Comparison of ENCODE assay signal across 10 cellular contexts in the genomic region with DNA sequence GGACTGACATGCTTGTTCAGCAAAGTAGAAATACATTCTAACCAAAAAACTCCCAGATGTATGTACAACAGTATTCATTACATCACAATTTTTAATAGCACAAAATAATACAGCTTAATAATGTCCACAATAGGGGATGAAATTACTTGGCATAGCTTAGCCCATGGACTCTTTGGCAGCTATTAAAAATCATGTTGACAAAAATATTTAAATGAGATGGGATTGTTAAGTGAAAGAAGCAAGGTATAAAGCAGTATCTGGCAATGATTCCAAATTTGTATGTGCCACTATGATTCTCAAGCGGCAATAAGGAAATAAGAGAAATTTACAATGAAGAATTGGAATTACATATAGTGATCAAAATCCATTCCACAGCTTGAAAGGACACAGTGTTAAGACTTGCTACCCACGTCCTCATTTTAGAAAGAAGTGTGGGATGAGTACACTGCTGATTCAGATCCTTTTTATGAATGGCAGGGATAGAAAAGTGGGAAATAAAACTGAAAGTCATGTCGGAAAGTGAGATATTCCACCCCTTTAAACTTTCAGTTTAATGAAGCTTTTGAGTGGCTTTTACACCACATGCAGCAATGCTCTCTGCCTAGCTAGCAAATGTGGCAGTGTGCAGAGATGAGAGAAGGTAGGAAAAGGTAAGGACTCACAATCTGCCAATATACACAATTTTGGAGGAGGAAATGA. TPM values are rescaled to one million over a fixed set of nuclear protein-coding genes. Genes with fewer than 3 reads are reported as not detected.
A peak's percentile ranks its signal among the peaks of the same experiment; 100 is the strongest.
DNase-seq lines count a peak whose midpoint lies in the region; ATAC-seq and TF ChIP-seq lines count a peak whose summit lies in the region.
"Had no signal": no experiment of that assay in that cellular context is flagged by ENCODE, and none has a peak within 500 bp of the region (broad histone marks: within the 10 kb centered on the region; RNA-seq: fewer than 3 reads in every experiment).

No MANE protein-coding gene starts in this region.

- H3K9me3 Mint-ChIP-seq in CD4-positive, alpha-beta T cell, result no peaks in the 10 kb centered on the region
- no peaks in the 10 kb centered on the region for H3K9me3 Mint-ChIP-seq in activated CD4-positive, alpha-beta T cell treated with anti-CD3 and anti-CD28 coated beads, Interleukin-2, amount 10 ng/mL, durations not matched to agents 7 days and 5 days

- H3K36me3 Mint-ChIP-seq in CD4-positive, alpha-beta T cell (ENCODE audit: low read depth), result no peaks in the 10 kb centered on the region
- H3K36me3 Mint-ChIP-seq in activated CD4-positive, alpha-beta T cell treated with anti-CD3 and anti-CD28 coated beads, Interleukin-2, amount 10 ng/mL, durations not matched to agents 7 days and 5 days (ENCODE audit: low read depth), result no peaks in the 10 kb centered on the region

- no peak for TF ChIP-seq POLR2A in gastroesophageal sphincter (IDR thresholded peaks at IDR 0.05)

- peaks cover 50% of the 10 kb centered on the region for H3K27me3 Mint-ChIP-seq in CD4-positive, alpha-beta T cell
- peaks cover 58% of the 10 kb centered on the region for H3K27me3 Mint-ChIP-seq in activated CD4-positive, alpha-beta T cell treated with anti-CD3 and anti-CD28 coated beads, Interleukin-2, amount 10 ng/mL, durations not matched to agents 7 days and 5 days

- CTCF ChIA-PET in CD4-positive, alpha-beta T cell (lab: Charles Lee), result no interaction called here
- CTCF ChIA-PET in activated CD4-positive, alpha-beta T cell treated with anti-CD3 and anti-CD28 coated beads, Interleukin-2, amount 10 ng/mL, durations not matched to agents 7 days and 5 days (lab: Charles Lee), result interaction anchor here (0.8 to 1.0 kb wide), 2 partner anchors 31 to 71 kb away, joined by 3 to 4 read pairs; no protein-coding TSS in a partner anchor

- H3K27me3 ChIP-seq in CD4-positive, alpha-beta T cell (ENCODE audit: control insufficient read depth, insufficient read depth, low read length), result peaks cover 46% of the 10 kb centered on the region
- H3K27me3 ChIP-seq in gastroesophageal sphincter, result no peaks in the 10 kb centered on the region

- TF ChIP-seq EP300 in gastroesophageal sphincter (IDR thresholded peaks at IDR 0.05), result no peak

- no peak overlapping the region for H3K27ac ChIP-seq in CD4-positive, alpha-beta T cell (ENCODE audit: low read depth, low read length)
- peak overlapping the region in 3 of 4 donors; percentile 92 to 96 (median 92) for H3K27ac ChIP-seq in gastroesophageal sphincter
- H3K27ac ChIP-seq: GM23248 had no signal

- POLR2A ChIA-PET in CD4-positive, alpha-beta T cell (lab: Charles Lee), result no interaction called here
- POLR2A ChIA-PET in activated CD4-positive, alpha-beta T cell treated with anti-CD3 and anti-CD28 coated beads, Interleukin-2, amount 10 ng/mL, durations not matched to agents 7 days and 5 days (lab: Charles Lee), result no interaction called here

- peak overlapping the region; percentile 39 for H3K4me3 Mint-ChIP-seq in CD4-positive, alpha-beta T cell
- H3K4me3 Mint-ChIP-seq in activated CD4-positive, alpha-beta T cell treated with anti-CD3 and anti-CD28 coated beads, Interleukin-2, amount 10 ng/mL, durations not matched to agents 7 days and 5 days, result no peak overlapping the region

- no peak for ATAC-seq in CD4-positive, alpha-beta T cell (ENCODE audit: poor library complexity)
- ATAC-seq in gastroesophageal sphincter, result no peak

- H3K27ac Mint-ChIP-seq in CD4-positive, alpha-beta T cell, result no peak overlapping the region
- no peak overlapping the region for H3K27ac Mint-ChIP-seq in activated CD4-positive, alpha-beta T cell treated with anti-CD3 and anti-CD28 coated beads, Interleukin-2, amount 10 ng/mL, durations not matched to agents 7 days and 5 days

- no peak for DNase-seq in CD4-positive, alpha-beta T cell
- peak; percentile 72 for DNase-seq in RPMI8226
- DNase-seq in putamen (ENCODE audit: low spot score), result peak; percentile 73
- no peak for DNase-seq in NCI-H146 treated with DMSO at 0.1 percent for 48 hours (lab: John Stamatoyannopoulos, UW; ENCODE audit: unreplicated experiment)
- DNase-seq in DMS 273 (lab: John Stamatoyannopoulos, UW; ENCODE audit: unreplicated experiment), result no peak
- no peak for DNase-seq in inferior parietal cortex (ENCODE audit: extremely low spot score)
- DNase-seq in activated CD4-positive, alpha-beta T cell treated with anti-CD3 and anti-CD28 coated beads, Interleukin-2, amount 10 ng/mL, durations not matched to agents 7 days and 5 days, result no peak
- DNase-seq: Caco-2 had no signal

- 13 to 21% methylated on average over 3 of the region's 3 CpGs for WGBS in gastroesophageal sphincter (ENCODE audit: low coverage in 1 of 2), 2 donors

- TF ChIP-seq CTCF in CD4-positive, alpha-beta T cell (IDR thresholded peaks at IDR 0.05), result no peak
- TF ChIP-seq CTCF in gastroesophageal sphincter (IDR thresholded peaks at IDR 0.05), result no peak

- peak overlapping the region; percentile 86 to 87 for H3K4me3 ChIP-seq in gastroesophageal sphincter

- H3K9me3 ChIP-seq in CD4-positive, alpha-beta T cell (ENCODE audit: control insufficient read depth, low read length), result no peaks in the 10 kb centered on the region
- no peaks in the 10 kb centered on the region for H3K9me3 ChIP-seq in gastroesophageal sphincter
- H3K9me3 ChIP-seq: Caco-2 had no signal

- intact Hi-C loops in CD4-positive, alpha-beta T cell (cut with DNase I, micrococcal nuclease), result no loop called here

- H3K4me1 ChIP-seq in gastroesophageal sphincter, result peaks cover 0 to 40% (median 3%) of the 10 kb centered on the region in 3 donors
- H3K4me1 ChIP-seq: Caco-2 had no signal

- H3K36me3 ChIP-seq in gastroesophageal sphincter, result no peaks in the 10 kb centered on the region

- peaks cover 26% of the 10 kb centered on the region for H3K4me1 Mint-ChIP-seq in CD4-positive, alpha-beta T cell (ENCODE audit: low read depth)
- peaks cover 27% of the 10 kb centered on the region for H3K4me1 Mint-ChIP-seq in activated CD4-positive, alpha-beta T cell treated with anti-CD3 and anti-CD28 coated beads, Interleukin-2, amount 10 ng/mL, durations not matched to agents 7 days and 5 days

RNA-seq across cellular contexts. Expression of a gene that starts 2.4 kb away (rescaled TPM):
- total RNA-seq in CD4-positive, alpha-beta T cell, result under 1 TPM; 0.14 to 0.34 TPM
- total RNA-seq in gastroesophageal sphincter, result 10 to 100 TPM in 3 of 4 donors, 1 to 10 TPM in 1; 8.2 to 16.6 (median 12.3) TPM
- not detected for total RNA-seq in activated CD4-positive, alpha-beta T cell treated with anti-CD3 and anti-CD28 coated beads, Interleukin-2, amount 10 ng/mL, durations not matched to agents 7 days and 5 days

Comparison
In these comparisons a context has a peak if more than half of its experiments do, and no peak if none do; other contexts are left out.
1. DNase-seq: peak in RPMI8226 (single experiment) and putamen (single experiment); none in CD4-positive, alpha-beta T cell (0 of 10), NCI-H146 treated with DMSO at 0.1 percent for 48 hours (single experiment), DMS 273 (single experiment), inferior parietal cortex (single experiment) and activated CD4-positive, alpha-beta T cell treated with anti-CD3 and anti-CD28 coated beads, Interleukin-2, amount 10 ng/mL, durations not matched to agents 7 days and 5 days (single experiment).
2. RNA of a gene that starts 2.4 kb away (total RNA-seq): 8.2 to 16.6 TPM in gastroesophageal sphincter; 0.14 to 0.34 TPM in CD4-positive, alpha-beta T cell and not detected in activated CD4-positive, alpha-beta T cell treated with anti-CD3 and anti-CD28 coated beads, Interleukin-2, amount 10 ng/mL, durations not matched to agents 7 days and 5 days; every median in the first group is over 4 times any median in the second.